In the genomic region with DNA sequence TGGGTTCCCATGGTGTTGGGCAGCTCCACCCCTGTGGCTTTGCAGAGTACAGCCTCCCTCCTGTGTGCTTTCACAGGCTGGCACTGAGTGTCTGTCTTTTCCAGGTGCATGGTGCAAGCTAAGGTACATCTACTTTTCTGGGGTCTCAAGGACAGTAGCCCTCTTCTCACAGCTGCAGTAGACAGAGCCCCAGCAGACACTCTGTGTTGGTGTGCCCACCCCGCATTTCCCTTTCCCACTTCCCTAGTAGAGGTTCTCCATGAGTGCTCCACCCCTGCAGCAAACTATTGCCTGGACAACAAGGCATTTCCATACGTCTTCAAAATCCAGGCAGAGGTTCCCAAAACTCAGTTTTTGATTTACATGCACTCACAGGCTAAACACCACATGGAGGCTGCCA, we compare ENCODE assay signal across 23 cellular contexts.
"Had no signal": no experiment of that assay in that cellular context is flagged by ENCODE, and none has a peak within 500 bp of the region (broad histone marks: within the 10 kb centered on the region; RNA-seq: fewer than 3 reads in every experiment).

No MANE protein-coding gene starts in this region.

- ATAC-seq: effector memory CD8-positive, alpha-beta T cell; esophagus mucosa; foreskin keratinocyte; gastrocnemius medialis; gastroesophageal sphincter had no signal

- DNase-seq: colonic mucosa; cortex of kidney; dermis blood vessel endothelial cell; dorsolateral prefrontal cortex; effector CD4-positive, alpha-beta T cell; effector CD8-positive, alpha-beta T cell; effector memory CD4-positive, alpha-beta T cell; effector memory CD8-positive, alpha-beta T cell; endodermal cell; erythroblast; esophagus squamous epithelium; foreskin fibroblast; foreskin keratinocyte; foreskin melanocyte; gastrocnemius medialis; glutamatergic neuron; head of caudate nucleus; heart left ventricle had no signal

- H3K4me3 ChIP-seq: colonic mucosa, coronary artery, dorsolateral prefrontal cortex, esophagus muscularis mucosa, esophagus squamous epithelium, gastrocnemius medialis, gastroesophageal sphincter, heart left ventricle had no signal

- H3K4me1 ChIP-seq: colonic mucosa, esophagus muscularis mucosa, esophagus squamous epithelium, foreskin keratinocyte, gastrocnemius medialis, gastroesophageal sphincter had no signal

- H3K9me3 ChIP-seq: colonic mucosa, esophagus muscularis mucosa, esophagus squamous epithelium, gastrocnemius medialis, gastroesophageal sphincter, heart left ventricle had no signal

- H3K27ac ChIP-seq: colonic mucosa, coronary artery, dorsolateral prefrontal cortex, epithelial cell of prostate, esophagus muscularis mucosa, esophagus squamous epithelium, foreskin keratinocyte, gastrocnemius medialis, gastroesophageal sphincter, heart left ventricle had no signal

- H3K36me3 ChIP-seq: colonic mucosa, esophagus muscularis mucosa, esophagus squamous epithelium, gastrocnemius medialis, gastroesophageal sphincter, heart left ventricle had no signal

- H3K27me3 ChIP-seq: colonic mucosa, dorsolateral prefrontal cortex, esophagus muscularis mucosa, esophagus squamous epithelium, foreskin keratinocyte, gastrocnemius medialis, gastroesophageal sphincter, heart left ventricle had no signal
